ENCODE assay signal across 15 cellular contexts in genomic region chr16:72937916-72938315, GRCh38.
DNase-seq lines count a peak whose midpoint lies in the region; ATAC-seq and TF ChIP-seq lines count a peak whose summit lies in the region.
"Had no signal": no experiment of that assay in that cellular context is flagged by ENCODE, and none has a peak within 500 bp of the region (broad histone marks: within the 10 kb centered on the region; RNA-seq: fewer than 3 reads in every experiment).

No MANE protein-coding gene starts in this region.

- ATAC-seq in heart left ventricle (no peak), left cardiac atrium (no peak), upper lobe of right lung (no peak), natural killer cell (no peak), HG03457 (IDR thresholded peaks at IDR 0.05; ENCODE audit: unreplicated experiment) (no peak)
- ATAC-seq in stimulated activated memory B cell treated with anti-CD40 and anti-IgM and Interleukin-4, amounts not matched to agents 10 μg/mL and 1 μg/mL and 100 μg/mL, for 72 hours, result no peak
- ATAC-seq: activated naive CD8-positive, alpha-beta T cell treated with anti-CD3 and anti-CD28 coated beads, Interleukin-2, amount 50 U/mL, for 24 hours; K562; T-cell had no signal

- H3K27ac Mint-ChIP-seq in osteocyte (ENCODE audit: unreplicated experiment), result peak overlapping the region; percentile 90
- H3K27ac Mint-ChIP-seq in natural killer cell, result no peak overlapping the region
- H3K27ac Mint-ChIP-seq in stimulated activated memory B cell treated with anti-CD40 and anti-IgM and Interleukin-4, amounts not matched to agents 10 μg/mL and 1 μg/mL and 100 μg/mL, for 72 hours, result no peak overlapping the region
- H3K27ac Mint-ChIP-seq: activated naive CD8-positive, alpha-beta T cell treated with anti-CD3 and anti-CD28 coated beads, Interleukin-2, amount 50 U/mL, for 24 hours; T-cell had no signal

- TF ChIP-seq CTCF in heart left ventricle (IDR thresholded peaks at IDR 0.05) (no peak), colonic mucosa (IDR thresholded peaks at IDR 0.05) (no peak), osteocyte (IDR thresholded peaks at IDR 0.05) (no peak), upper lobe of right lung (IDR thresholded peaks at IDR 0.05) (no peak), natural killer cell (IDR thresholded peaks at IDR 0.05) (no peak)

- peaks cover 0 to 62% (median 39%) of the 10 kb centered on the region in 12 donors for H3K4me1 ChIP-seq in heart left ventricle
- H3K4me1 ChIP-seq in colonic mucosa, result no peaks in the 10 kb centered on the region
- H3K4me1 ChIP-seq in upper lobe of right lung, result peaks cover 31% of the 10 kb centered on the region

- no peaks in the 10 kb centered on the region for H3K9me3 Mint-ChIP-seq in osteocyte (ENCODE audit: unreplicated experiment)
- no peaks in the 10 kb centered on the region for H3K9me3 Mint-ChIP-seq in natural killer cell
- H3K9me3 Mint-ChIP-seq in stimulated activated memory B cell treated with anti-CD40 and anti-IgM and Interleukin-4, amounts not matched to agents 10 μg/mL and 1 μg/mL and 100 μg/mL, for 72 hours, result peaks cover 4% of the 10 kb centered on the region
- H3K9me3 Mint-ChIP-seq: activated naive CD8-positive, alpha-beta T cell treated with anti-CD3 and anti-CD28 coated beads, Interleukin-2, amount 50 U/mL, for 24 hours; T-cell had no signal

- 63 to 72% (median 67%) methylated on average over 9 of the region's 9 CpGs for WGBS in heart left ventricle, 4 donors

- H3K27me3 ChIP-seq in heart left ventricle, result no peaks in the 10 kb centered on the region
- H3K27me3 ChIP-seq in colonic mucosa, result no peaks in the 10 kb centered on the region
- no peaks in the 10 kb centered on the region for H3K27me3 ChIP-seq in upper lobe of right lung
- H3K27me3 ChIP-seq: dorsolateral prefrontal cortex, tibial nerve had no signal

- H3K36me3 ChIP-seq in heart left ventricle (peaks cover 0 to 4% (median 0%) of the 10 kb centered on the region in 9 donors), colonic mucosa (no peaks in the 10 kb centered on the region), upper lobe of right lung (no peaks in the 10 kb centered on the region)
- H3K36me3 ChIP-seq: tibial nerve had no signal

- TF ChIP-seq POLR2A in heart left ventricle (IDR thresholded peaks at IDR 0.05), result no peak

- H3K36me3 Mint-ChIP-seq in osteocyte (ENCODE audit: unreplicated experiment), result peaks cover 14% of the 10 kb centered on the region
- no peaks in the 10 kb centered on the region for H3K36me3 Mint-ChIP-seq in natural killer cell
- peaks cover 15% of the 10 kb centered on the region for H3K36me3 Mint-ChIP-seq in stimulated activated memory B cell treated with anti-CD40 and anti-IgM and Interleukin-4, amounts not matched to agents 10 μg/mL and 1 μg/mL and 100 μg/mL, for 72 hours
- H3K36me3 Mint-ChIP-seq: T-cell had no signal

- no peak overlapping the region for H3K9ac ChIP-seq in colonic mucosa (ENCODE audit: low read depth in 2 of 2, low read length in 2 of 2)

- H3K4me3 Mint-ChIP-seq in osteocyte (ENCODE audit: unreplicated experiment) (no peak overlapping the region), natural killer cell (no peak overlapping the region)
- H3K4me3 Mint-ChIP-seq in stimulated activated memory B cell treated with anti-CD40 and anti-IgM and Interleukin-4, amounts not matched to agents 10 μg/mL and 1 μg/mL and 100 μg/mL, for 72 hours, result no peak overlapping the region
- H3K4me3 Mint-ChIP-seq: activated naive CD8-positive, alpha-beta T cell treated with anti-CD3 and anti-CD28 coated beads, Interleukin-2, amount 50 U/mL, for 24 hours; T-cell had no signal

- peaks cover 81% of the 10 kb centered on the region for H3K4me1 Mint-ChIP-seq in osteocyte (ENCODE audit: unreplicated experiment)
- peaks cover 10 to 11% of the 10 kb centered on the region in 2 donors for H3K4me1 Mint-ChIP-seq in natural killer cell
- peaks cover 5% of the 10 kb centered on the region for H3K4me1 Mint-ChIP-seq in stimulated activated memory B cell treated with anti-CD40 and anti-IgM and Interleukin-4, amounts not matched to agents 10 μg/mL and 1 μg/mL and 100 μg/mL, for 72 hours
- H3K4me1 Mint-ChIP-seq: activated naive CD8-positive, alpha-beta T cell treated with anti-CD3 and anti-CD28 coated beads, Interleukin-2, amount 50 U/mL, for 24 hours; T-cell had no signal

- DNase-seq in heart left ventricle, result no peak
- no peak for DNase-seq in left cardiac atrium
- no peak for DNase-seq in colonic mucosa
- no peak for DNase-seq in osteocyte (ENCODE audit: extremely low spot score, unreplicated experiment)
- DNase-seq in upper lobe of right lung, result no peak
- no peak for DNase-seq in natural killer cell
- DNase-seq: activated CD4-positive, CD25-positive, alpha-beta regulatory T cell treated with anti-CD3 and anti-CD28 coated beads, Interleukin-2, amount 50 U/mL, for 72 hours; activated naive CD8-positive, alpha-beta T cell treated with anti-CD3 and anti-CD28 coated beads, Interleukin-2, amount 50 U/mL, for 24 hours; activated T-cell treated with anti-CD3 and anti-CD28 coated beads for 4 hours; dorsolateral prefrontal cortex; T-cell had no signal

- H3K9me3 ChIP-seq in heart left ventricle (no peaks in the 10 kb centered on the region), colonic mucosa (no peaks in the 10 kb centered on the region), upper lobe of right lung (no peaks in the 10 kb centered on the region)
- H3K9me3 ChIP-seq: tibial nerve had no signal

- H3K4me3 ChIP-seq in heart left ventricle (peak overlapping the region in 1 of 12 donors; percentile 10), colonic mucosa (no peak overlapping the region), upper lobe of right lung (no peak overlapping the region)
- H3K4me3 ChIP-seq: K562, tibial nerve had no signal

- intact Hi-C loops in heart left ventricle (cut with DNase I) (loop anchor here in 7 of 10 donors (2.0 to 10.0 kb wide), 12 partner anchors 47 to 237 kb away; partner anchors contain the start of gene ZFHX3 (in 3 of the 7)), left cardiac atrium (cut with DNase I) (loop anchor here in 1 of 2 donors (5.0 kb wide), 1 partner anchor 119 kb away; no protein-coding TSS in a partner anchor), colonic mucosa (cut with DNase I) (loop anchor here (10.0 kb wide), 1 partner anchor 237 kb away; no protein-coding TSS in a partner anchor), upper lobe of right lung (cut with DNase I) (no loop called here), natural killer cell (cut with micrococcal nuclease) (no loop called here)

- H3K27ac ChIP-seq in heart left ventricle (peak overlapping the region; percentile 62 to 91 (median 78)), colonic mucosa (peak overlapping the region; percentile 3), upper lobe of right lung (peak overlapping the region; percentile 70)

- H3K27me3 Mint-ChIP-seq in osteocyte (ENCODE audit: unreplicated experiment) (no peaks in the 10 kb centered on the region), natural killer cell (ENCODE audit: low read depth in 2 of 2) (no peaks in the 10 kb centered on the region)
- H3K27me3 Mint-ChIP-seq in stimulated activated memory B cell treated with anti-CD40 and anti-IgM and Interleukin-4, amounts not matched to agents 10 μg/mL and 1 μg/mL and 100 μg/mL, for 72 hours, result no peaks in the 10 kb centered on the region
- H3K27me3 Mint-ChIP-seq: activated naive CD8-positive, alpha-beta T cell treated with anti-CD3 and anti-CD28 coated beads, Interleukin-2, amount 50 U/mL, for 24 hours had no signal

Comparison
In these comparisons a context has a peak if more than half of its experiments do, and no peak if none do; other contexts are left out.
1. H3K27ac ChIP-seq: peak in every context shown above with its lines; median percentile 78 in heart left ventricle; 70 in upper lobe of right lung; 3 in colonic mucosa.
2. intact Hi-C loops: an anchor here in heart left ventricle (2.0 to 10.0 kb wide) and colonic mucosa (10.0 kb wide); none called in upper lobe of right lung and natural killer cell.